ENCODE assay signal across 11 cellular contexts in the genomic region with DNA sequence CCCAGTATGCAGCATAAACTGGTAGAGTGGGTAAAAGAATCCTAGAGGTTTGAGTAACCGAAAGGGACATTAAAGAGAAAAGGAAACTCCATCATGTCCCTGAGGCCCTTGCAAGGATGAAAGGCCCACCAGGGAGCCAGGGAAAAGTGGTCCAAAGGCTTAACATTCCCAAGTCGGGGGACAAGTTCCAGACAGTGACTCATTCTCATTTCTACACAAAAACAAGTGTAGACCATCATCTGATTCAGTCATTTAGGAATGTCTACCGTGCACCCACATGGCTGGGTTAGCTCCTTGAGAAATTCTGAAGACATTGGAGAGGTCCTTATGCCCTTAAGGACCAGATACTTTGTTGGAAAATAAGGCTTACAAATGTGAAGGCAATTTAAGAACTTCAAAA. TPM values are rescaled to one million over a fixed set of nuclear protein-coding genes. Genes with fewer than 3 reads are reported as not detected.
DNase-seq lines count a peak whose midpoint lies in the region; ATAC-seq and TF ChIP-seq lines count a peak whose summit lies in the region.
"Had no signal": no experiment of that assay in that cellular context is flagged by ENCODE, and none has a peak within 500 bp of the region (broad histone marks: within the 10 kb centered on the region; RNA-seq: fewer than 3 reads in every experiment).

No MANE protein-coding gene starts in this region.

- H3K36me3 Mint-ChIP-seq in activated naive CD4-positive, alpha-beta T cell treated with anti-CD3 and anti-CD28 coated beads, Interleukin-2, amount 10 ng/mL, durations not matched to agents 7 days and 5 days = no peaks in the 10 kb centered on the region
- no peaks in the 10 kb centered on the region for H3K36me3 Mint-ChIP-seq in activated T-cell treated with anti-CD3 and anti-CD28 coated beads, Interleukin-2, amount 50 U/mL, for 72 hours (ENCODE audit: insufficient read depth in 2 of 2)
- H3K36me3 Mint-ChIP-seq: T-cell had no signal

- peak in 5 of 8 donors; percentile 38 to 81 (median 62) for ATAC-seq in heart right ventricle
- ATAC-seq in gastrocnemius medialis = peak; percentile 36 to 78
- ATAC-seq in activated T-cell treated with anti-CD3 and anti-CD28 coated beads, Interleukin-2, amount 50 U/mL, for 72 hours (replicated peaks in 1 of 2) = no peak
- ATAC-seq: T-cell had no signal

- in situ Hi-C loops in gastrocnemius medialis (cut with MboI; ENCODE audit: low sequenced_read_pairs in 4 of 4) = no loop called here

- no peaks in the 10 kb centered on the region for H3K9me3 ChIP-seq in heart right ventricle
- H3K9me3 ChIP-seq in gastrocnemius medialis = no peaks in the 10 kb centered on the region

- H3K4me1 ChIP-seq in heart right ventricle (no peaks in the 10 kb centered on the region), gastrocnemius medialis (no peaks in the 10 kb centered on the region)

- H3K9me3 Mint-ChIP-seq in activated naive CD4-positive, alpha-beta T cell treated with anti-CD3 and anti-CD28 coated beads, Interleukin-2, amount 10 ng/mL, durations not matched to agents 7 days and 5 days = no peaks in the 10 kb centered on the region
- no peaks in the 10 kb centered on the region for H3K9me3 Mint-ChIP-seq in activated T-cell treated with anti-CD3 and anti-CD28 coated beads, Interleukin-2, amount 50 U/mL, for 72 hours

- DNase-seq in H4 (ENCODE audit: low spot score) = peak; percentile 61
- DNase-seq in amniotic epithelial cell (ENCODE audit: low read depth) = peak; percentile 94
- DNase-seq in heart right ventricle = peak in 1 of 2 donors; percentile 20
- peak; percentile 16 to 48 for DNase-seq in gastrocnemius medialis
- DNase-seq in activated naive CD4-positive, alpha-beta T cell treated with anti-CD3 and anti-CD28 coated beads, Interleukin-2, amount 10 ng/mL, durations not matched to agents 7 days and 5 days = no peak
- no peak for DNase-seq in NCI-H2171 treated with DMSO at 0.1 percent for 48 hours (lab: John Stamatoyannopoulos, UW)
- DNase-seq in activated T-cell treated with anti-CD3 and anti-CD28 coated beads, Interleukin-2, amount 50 U/mL, for 72 hours = no peak
- no peak for DNase-seq in NCI-H2107 treated with DMSO at 0.1 percent for 48 hours (lab: John Stamatoyannopoulos, UW; ENCODE audit: unreplicated experiment)
- DNase-seq: DMS153, T-cell had no signal

- no peak for TF ChIP-seq POLR2A in gastrocnemius medialis (IDR thresholded peaks at IDR 0.05)

- CTCF ChIA-PET in activated naive CD4-positive, alpha-beta T cell treated with anti-CD3 and anti-CD28 coated beads, Interleukin-2, amount 10 ng/mL, durations not matched to agents 7 days and 5 days (lab: Charles Lee) = no interaction called here

- H3K27ac Mint-ChIP-seq in activated naive CD4-positive, alpha-beta T cell treated with anti-CD3 and anti-CD28 coated beads, Interleukin-2, amount 10 ng/mL, durations not matched to agents 7 days and 5 days = no peak overlapping the region
- no peak overlapping the region for H3K27ac Mint-ChIP-seq in activated T-cell treated with anti-CD3 and anti-CD28 coated beads, Interleukin-2, amount 50 U/mL, for 72 hours
- H3K27ac Mint-ChIP-seq: T-cell had no signal

- peaks cover 0 to 3% (median 0%) of the 10 kb centered on the region in 9 donors for H3K36me3 ChIP-seq in heart right ventricle
- H3K36me3 ChIP-seq in gastrocnemius medialis = no peaks in the 10 kb centered on the region

- TF ChIP-seq CTCF in heart right ventricle (IDR thresholded peaks at IDR 0.05) (no peak), gastrocnemius medialis (IDR thresholded peaks at IDR 0.05 in 4 of 5, conservative IDR thresholded peaks at IDR 0.05 in 1 of 5) (no peak)

- no peaks in the 10 kb centered on the region for H3K4me1 Mint-ChIP-seq in activated naive CD4-positive, alpha-beta T cell treated with anti-CD3 and anti-CD28 coated beads, Interleukin-2, amount 10 ng/mL, durations not matched to agents 7 days and 5 days
- H3K4me1 Mint-ChIP-seq in activated T-cell treated with anti-CD3 and anti-CD28 coated beads, Interleukin-2, amount 50 U/mL, for 72 hours (ENCODE audit: low read depth) = no peaks in the 10 kb centered on the region
- H3K4me1 Mint-ChIP-seq: T-cell had no signal

- H3K27me3 ChIP-seq in heart right ventricle (peaks cover 0 to 5% (median 0%) of the 10 kb centered on the region in 7 donors), gastrocnemius medialis (peaks cover 0 to 4% (median 0%) of the 10 kb centered on the region in 3 donors)

- intact Hi-C loops in heart right ventricle (cut with DNase I) (no loop called here), gastrocnemius medialis (cut with DNase I; ENCODE audit: low total_unique reads) (no loop called here)

- H3K27ac ChIP-seq in heart right ventricle = peak overlapping the region in 2 of 10 donors; percentile 13 to 61
- H3K27ac ChIP-seq in gastrocnemius medialis = no peak overlapping the region

- 52 to 53% methylated on average over 3 of the region's 3 CpGs for WGBS in heart right ventricle, 2 donors

- H3K4me3 Mint-ChIP-seq in activated naive CD4-positive, alpha-beta T cell treated with anti-CD3 and anti-CD28 coated beads, Interleukin-2, amount 10 ng/mL, durations not matched to agents 7 days and 5 days = no peak overlapping the region
- no peak overlapping the region for H3K4me3 Mint-ChIP-seq in activated T-cell treated with anti-CD3 and anti-CD28 coated beads, Interleukin-2, amount 50 U/mL, for 72 hours
- H3K4me3 Mint-ChIP-seq: T-cell had no signal

- peaks cover 19% of the 10 kb centered on the region for H3K27me3 Mint-ChIP-seq in activated naive CD4-positive, alpha-beta T cell treated with anti-CD3 and anti-CD28 coated beads, Interleukin-2, amount 10 ng/mL, durations not matched to agents 7 days and 5 days
- H3K27me3 Mint-ChIP-seq in activated T-cell treated with anti-CD3 and anti-CD28 coated beads, Interleukin-2, amount 50 U/mL, for 72 hours (ENCODE audit: low read depth) = peaks cover 7% of the 10 kb centered on the region

- H3K4me3 ChIP-seq in heart right ventricle = no peak overlapping the region
- no peak overlapping the region for H3K4me3 ChIP-seq in gastrocnemius medialis

RNA-seq across cellular contexts. Expression of gene NOX4, which starts 4.8 kb away (rescaled TPM):
- total RNA-seq in H4 (2014; rRNA removed; shearing (Covaris generic)) = 1.4 and 3.1 TPM in 2 replicates
- total RNA-seq in heart right ventricle (1 to 10 TPM; 1.5 to 6.7 (median 2.5) TPM), gastrocnemius medialis (1 to 10 TPM; 1.2 to 6.2 (median 2.4) TPM)
- 1 to 10 TPM; 1.8 to 4.0 TPM for polyA plus RNA-seq in heart right ventricle
- total RNA-seq in activated T-cell treated with anti-CD3 and anti-CD28 coated beads, Interleukin-2, amount 50 U/mL, for 72 hours = not detected
- total RNA-seq: T-cell had no signal
- polyA plus RNA-seq: keratinocyte had no signal

Comparison
In these comparisons a context has a peak if more than half of its experiments do, and no peak if none do; other contexts are left out.
1. DNase-seq: peak in H4 (single experiment), amniotic epithelial cell (single experiment) and gastrocnemius medialis (2 of 2); none in activated naive CD4-positive, alpha-beta T cell treated with anti-CD3 and anti-CD28 coated beads, Interleukin-2, amount 10 ng/mL, durations not matched to agents 7 days and 5 days (single experiment), NCI-H2171 treated with DMSO at 0.1 percent for 48 hours (single experiment), activated T-cell treated with anti-CD3 and anti-CD28 coated beads, Interleukin-2, amount 50 U/mL, for 72 hours (0 of 2) and NCI-H2107 treated with DMSO at 0.1 percent for 48 hours (single experiment).
2. ATAC-seq: peak in heart right ventricle (5 of 8) and gastrocnemius medialis (2 of 2); none in activated T-cell treated with anti-CD3 and anti-CD28 coated beads, Interleukin-2, amount 50 U/mL, for 72 hours (0 of 2).